8 cellular contexts compared by ENCODE assay signal in genomic region chr21:31343680-31344480, GRCh38. TPM values are rescaled to one million over a fixed set of nuclear protein-coding genes. Genes with fewer than 3 reads are reported as not detected.
DNase-seq lines count a peak whose midpoint lies in the region; ATAC-seq, FAIRE-seq and TF ChIP-seq lines count a peak whose summit lies in the region.

A gene with protein sequence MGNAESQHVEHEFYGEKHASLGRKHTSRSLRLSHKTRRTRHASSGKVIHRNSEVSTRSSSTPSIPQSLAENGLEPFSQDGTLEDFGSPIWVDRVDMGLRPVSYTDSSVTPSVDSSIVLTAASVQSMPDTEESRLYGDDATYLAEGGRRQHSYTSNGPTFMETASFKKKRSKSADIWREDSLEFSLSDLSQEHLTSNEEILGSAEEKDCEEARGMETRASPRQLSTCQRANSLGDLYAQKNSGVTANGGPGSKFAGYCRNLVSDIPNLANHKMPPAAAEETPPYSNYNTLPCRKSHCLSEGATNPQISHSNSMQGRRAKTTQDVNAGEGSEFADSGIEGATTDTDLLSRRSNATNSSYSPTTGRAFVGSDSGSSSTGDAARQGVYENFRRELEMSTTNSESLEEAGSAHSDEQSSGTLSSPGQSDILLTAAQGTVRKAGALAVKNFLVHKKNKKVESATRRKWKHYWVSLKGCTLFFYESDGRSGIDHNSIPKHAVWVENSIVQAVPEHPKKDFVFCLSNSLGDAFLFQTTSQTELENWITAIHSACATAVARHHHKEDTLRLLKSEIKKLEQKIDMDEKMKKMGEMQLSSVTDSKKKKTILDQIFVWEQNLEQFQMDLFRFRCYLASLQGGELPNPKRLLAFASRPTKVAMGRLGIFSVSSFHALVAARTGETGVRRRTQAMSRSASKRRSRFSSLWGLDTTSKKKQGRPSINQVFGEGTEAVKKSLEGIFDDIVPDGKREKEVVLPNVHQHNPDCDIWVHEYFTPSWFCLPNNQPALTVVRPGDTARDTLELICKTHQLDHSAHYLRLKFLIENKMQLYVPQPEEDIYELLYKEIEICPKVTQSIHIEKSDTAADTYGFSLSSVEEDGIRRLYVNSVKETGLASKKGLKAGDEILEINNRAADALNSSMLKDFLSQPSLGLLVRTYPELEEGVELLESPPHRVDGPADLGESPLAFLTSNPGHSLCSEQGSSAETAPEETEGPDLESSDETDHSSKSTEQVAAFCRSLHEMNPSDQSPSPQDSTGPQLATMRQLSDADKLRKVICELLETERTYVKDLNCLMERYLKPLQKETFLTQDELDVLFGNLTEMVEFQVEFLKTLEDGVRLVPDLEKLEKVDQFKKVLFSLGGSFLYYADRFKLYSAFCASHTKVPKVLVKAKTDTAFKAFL (N-terminal part only) (minus strand): TSS chr21:31344261. CDS start chr21:31266972, 77,289 bp downstream.

- peak within 1 kb of the TSS; percentile 6 for H3K4me3 ChIP-seq in GM08714 (ENCODE audit: low read length)
- peak within 1 kb of the TSS; percentile 84 for H3K4me3 ChIP-seq in astrocyte (ENCODE audit: insufficient read depth, low read depth, low read length)

- H4K20me1 ChIP-seq in astrocyte (ENCODE audit: insufficient read depth, low read length): peaks cover 12% of the 10 kb centered on the region

- no peaks in the 10 kb centered on the region for H3K27me3 ChIP-seq in astrocyte (ENCODE audit: insufficient read depth, low read length)

- H3K9me3 Mint-ChIP-seq in astrocyte (ENCODE audit: unreplicated experiment): no peaks in the 10 kb centered on the region

- peak within 1 kb of the TSS; percentile 31 for H3K27ac ChIP-seq in astrocyte (ENCODE audit: low read depth, low read length)

- peak within 1 kb of the TSS; percentile 97 for H3K4me2 ChIP-seq in astrocyte (ENCODE audit: low read length)

- peak within 1 kb of the TSS; percentile 82 for H3K27ac Mint-ChIP-seq in astrocyte (ENCODE audit: unreplicated experiment)

- peaks cover 48% of the 10 kb centered on the region for H3K79me2 ChIP-seq in astrocyte (ENCODE audit: insufficient read depth, low read length)

- H3K4me1 Mint-ChIP-seq in astrocyte (ENCODE audit: low read depth, unreplicated experiment): peaks cover 15% of the 10 kb centered on the region

- H3K27me3 Mint-ChIP-seq in astrocyte (ENCODE audit: low read depth, unreplicated experiment): no peaks in the 10 kb centered on the region

- no peaks in the 10 kb centered on the region for H3K36me3 ChIP-seq in astrocyte (ENCODE audit: insufficient read depth, low read length)

- peak within 1 kb of the TSS; percentile 91 for H2AFZ ChIP-seq in astrocyte (ENCODE audit: low read depth, low read length)

- no peak for TF ChIP-seq CTCF in astrocyte (IDR thresholded peaks at IDR 0.05; ENCODE audit: insufficient read depth, low read depth, low read length)

- peak within 1 kb of the TSS; percentile 84 for H3K9ac ChIP-seq in astrocyte (ENCODE audit: low read length)

- no peaks in the 10 kb centered on the region for H3K36me3 Mint-ChIP-seq in astrocyte (ENCODE audit: low read depth, unreplicated experiment)

- peaks cover 9% of the 10 kb centered on the region for H3K4me1 ChIP-seq in astrocyte (ENCODE audit: insufficient read depth, low read length)

- peak; percentile 44 for DNase-seq in NOMO-1 treated with DMSO at 0.1 percent for 48 hours (lab: John Stamatoyannopoulos, UW; ENCODE audit: unreplicated experiment)
- DNase-seq in astrocyte (ENCODE audit: low read depth): peak; percentile 83
- peak; percentile 43 to 47 for DNase-seq in hippocampal formation (lab: John Stamatoyannopoulos, UW)
- peak; percentile 65 for DNase-seq in renal cortical epithelial cell (ENCODE audit: low read depth)
- no peak for DNase-seq in NCI-H2081 treated with DMSO at 0.1 percent for 48 hours (lab: John Stamatoyannopoulos, UW)
- no peak for DNase-seq in OCI-M1 (lab: John Stamatoyannopoulos, UW)

- no peaks in the 10 kb centered on the region for H3K9me3 ChIP-seq in astrocyte (ENCODE audit: insufficient read depth, low read depth, low read length)

- peak; percentile 52 for FAIRE-seq in astrocyte (lab: Jason Lieb, UNC)

- peak within 1 kb of the TSS; percentile 96 for H3K4me3 Mint-ChIP-seq in astrocyte (ENCODE audit: unreplicated experiment)

- no peak for ATAC-seq in HG02840 (IDR thresholded peaks at IDR 0.05; ENCODE audit: low FRiP score, unreplicated experiment)

RNA-seq across cellular contexts. Expression of the gene that starts here (rescaled TPM):
- 17.0 and 17.8 TPM in 2 replicates for total RNA-seq in astrocyte
- 5.9 and 7.6 TPM in 2 replicates for total RNA-seq in renal cortical epithelial cell

Comparison
In these comparisons a context has a peak if more than half of its experiments do, and no peak if none do; other contexts are left out.
1. DNase-seq: peak in NOMO-1 treated with DMSO at 0.1 percent for 48 hours (single experiment), astrocyte (single experiment), hippocampal formation (2 of 2) and renal cortical epithelial cell (single experiment); none in NCI-H2081 treated with DMSO at 0.1 percent for 48 hours (single experiment) and OCI-M1 (single experiment).